In genomic region chr18:63254716-63255399, GRCh38 we compare ENCODE assay signal across 16 cellular contexts.
DNase-seq lines count a peak whose midpoint lies in the region; ATAC-seq, FAIRE-seq and TF ChIP-seq lines count a peak whose summit lies in the region.
"Had no signal": no experiment of that assay in that cellular context is flagged by ENCODE, and none has a peak within 500 bp of the region (broad histone marks: within the 10 kb centered on the region; RNA-seq: fewer than 3 reads in every experiment).

No MANE protein-coding gene starts in this region.

- peaks cover 0 to 6% (median 0%) of the 10 kb centered on the region in 3 experiments for H3K36me3 ChIP-seq in naive thymus-derived CD4-positive, alpha-beta T cell (ENCODE audit: control insufficient read depth in 2 of 3, insufficient read depth in 3 of 3, low read length in 3 of 3)
- H3K36me3 ChIP-seq in stomach (no peaks in the 10 kb centered on the region), prostate gland (no peaks in the 10 kb centered on the region)
- H3K36me3 ChIP-seq: sigmoid colon had no signal

- peaks cover 5% of the 10 kb centered on the region for H3K9me3 Mint-ChIP-seq in activated CD4-positive, alpha-beta T cell treated with anti-CD3 and anti-CD28 coated beads, Interleukin-2, amount 10 ng/mL, durations not matched to agents 24 days and 14 days
- peaks cover 0 to 7% (median 2%) of the 10 kb centered on the region in 11 donors for H3K9me3 Mint-ChIP-seq in naive thymus-derived CD4-positive, alpha-beta T cell
- H3K9me3 Mint-ChIP-seq: HFFc6 had no signal

- intact Hi-C loops in activated CD4-positive, alpha-beta T cell treated with anti-CD3 and anti-CD28 coated beads, Interleukin-2, amount 10 ng/mL, durations not matched to agents 24 days and 14 days (cut with micrococcal nuclease), result loop anchor here (5.0 kb wide), 3 partner anchors 37 to 47 kb away; no protein-coding TSS in a partner anchor
- intact Hi-C loops in naive thymus-derived CD4-positive, alpha-beta T cell (cut with micrococcal nuclease), result loop anchor here (1.0 to 5.0 kb wide), 4 partner anchors 9 to 62 kb away; partner anchors contain the start of gene BCL2 (in 2 of the 2)
- intact Hi-C loops in stomach (cut with DNase I; ENCODE audit: low total_unique reads), result no loop called here
- intact Hi-C loops in prostate gland (cut with DNase I), result no loop called here

- POLR2A ChIA-PET in naive thymus-derived CD4-positive, alpha-beta T cell (lab: Charles Lee), result interaction anchor here (0.6 to 1.4 kb wide), 9 partner anchors 11 to 106 kb away, joined by 3 to 5 read pairs (median 3); no protein-coding TSS in a partner anchor

- FAIRE-seq in GM19239 (lab: Jason Lieb, UNC), result peak; percentile 85
- FAIRE-seq: A204.1, G401.6 had no signal

- 71 to 94% (median 81%) methylated on average over 4 of the region's 4 CpGs for WGBS in stomach, 5 donors
- WGBS in prostate gland, result 83% methylated on average over 4 of the region's 4 CpGs

- H3K27ac ChIP-seq in HL-60 (replicated peaks), result peak overlapping the region; percentile 92
- H3K27ac ChIP-seq in naive thymus-derived CD4-positive, alpha-beta T cell (ENCODE audit: low read depth, low read length), result no peak overlapping the region
- H3K27ac ChIP-seq in stomach, result no peak overlapping the region
- no peak overlapping the region for H3K27ac ChIP-seq in prostate gland

- H3K4me1 Mint-ChIP-seq in activated CD4-positive, alpha-beta T cell treated with anti-CD3 and anti-CD28 coated beads, Interleukin-2, amount 10 ng/mL, durations not matched to agents 24 days and 14 days, result peaks cover 70% of the 10 kb centered on the region
- peaks cover 40 to 81% (median 76%) of the 10 kb centered on the region in 7 donors for H3K4me1 Mint-ChIP-seq in naive thymus-derived CD4-positive, alpha-beta T cell

- H3K4me3 ChIP-seq in HL-60 (replicated peaks; ENCODE audit: insufficient read depth, low read length), result no peak overlapping the region
- H3K4me3 ChIP-seq in naive thymus-derived CD4-positive, alpha-beta T cell (ENCODE audit: low read length), result no peak overlapping the region
- H3K4me3 ChIP-seq in stomach, result no peak overlapping the region
- H3K4me3 ChIP-seq in prostate gland, result no peak overlapping the region
- H3K4me3 ChIP-seq: sigmoid colon had no signal

- ATAC-seq in naive thymus-derived CD4-positive, alpha-beta T cell, result no peak

- H3K4me1 ChIP-seq in naive thymus-derived CD4-positive, alpha-beta T cell (ENCODE audit: control insufficient read depth in 2 of 2, insufficient read depth in 2 of 2, low read length in 2 of 2), result peaks cover 7 to 23% of the 10 kb centered on the region in 2 donors
- H3K4me1 ChIP-seq in stomach, result peaks cover 0 to 44% (median 14%) of the 10 kb centered on the region in 4 donors
- H3K4me1 ChIP-seq in prostate gland (replicated peaks), result peaks cover 11% of the 10 kb centered on the region

- H3K4me3 Mint-ChIP-seq in activated CD4-positive, alpha-beta T cell treated with anti-CD3 and anti-CD28 coated beads, Interleukin-2, amount 10 ng/mL, durations not matched to agents 24 days and 14 days, result peak overlapping the region; percentile 11
- peak overlapping the region in 3 of 10 donors; percentile 8 to 32 (median 30) for H3K4me3 Mint-ChIP-seq in naive thymus-derived CD4-positive, alpha-beta T cell
- H3K4me3 Mint-ChIP-seq: HFFc6 had no signal

- DNase-seq in activated CD4-positive, alpha-beta T cell treated with anti-CD3 and anti-CD28 coated beads, Interleukin-2, amount 10 ng/mL, durations not matched to agents 24 days and 14 days, result no peak
- DNase-seq in activated CD4-positive, alpha-beta T cell treated with anti-CD3 and anti-CD28 coated beads for 1 hour, result no peak
- no peak for DNase-seq in GM19239 (ENCODE audit: insufficient read length, low spot score)
- DNase-seq in HL-60 (ENCODE audit: low read depth in 1 of 2, low spot score in 1 of 2), result no peak
- DNase-seq in naive thymus-derived CD4-positive, alpha-beta T cell, result no peak
- DNase-seq in stomach, result no peak
- DNase-seq in prostate gland (ENCODE audit: low spot score), result no peak
- no peak for DNase-seq in activated CD4-positive, CD25-positive, alpha-beta regulatory T cell (lab: John Stamatoyannopoulos, UW)
- DNase-seq: HFFc6; NCI-H1092 treated with DMSO at 0.1 percent for 48 hours; NCI-H2227 treated with DMSO at 0.1 percent for 48 hours; sigmoid colon; stimulated activated CD4-positive, alpha-beta T cell treated with anti-CD3 and anti-CD28 coated beads, Interleukin-4, amount 100 ng/mL, for 1 hour had no signal

- no peaks in the 10 kb centered on the region for H3K27me3 ChIP-seq in HL-60 (ENCODE audit: insufficient read depth, poor library complexity, severe bottlenecking)
- no peaks in the 10 kb centered on the region for H3K27me3 ChIP-seq in naive thymus-derived CD4-positive, alpha-beta T cell (ENCODE audit: control insufficient read depth in 2 of 2, insufficient read depth in 2 of 2, low read length in 2 of 2)
- H3K27me3 ChIP-seq in stomach, result no peaks in the 10 kb centered on the region
- no peaks in the 10 kb centered on the region for H3K27me3 ChIP-seq in prostate gland (replicated peaks; ENCODE audit: insufficient read depth)
- H3K27me3 ChIP-seq: sigmoid colon had no signal

- H3K27me3 Mint-ChIP-seq in activated CD4-positive, alpha-beta T cell treated with anti-CD3 and anti-CD28 coated beads, Interleukin-2, amount 10 ng/mL, durations not matched to agents 24 days and 14 days, result no peaks in the 10 kb centered on the region
- no peaks in the 10 kb centered on the region for H3K27me3 Mint-ChIP-seq in naive thymus-derived CD4-positive, alpha-beta T cell
- H3K27me3 Mint-ChIP-seq: IgD-negative memory B cell had no signal

- CTCF ChIA-PET in naive thymus-derived CD4-positive, alpha-beta T cell (lab: Charles Lee), result interaction anchor here (0.7 to 1.2 kb wide), 3 partner anchors 11 to 63 kb away, joined by 3 read pairs; no protein-coding TSS in a partner anchor

- H3K27ac Mint-ChIP-seq in activated CD4-positive, alpha-beta T cell treated with anti-CD3 and anti-CD28 coated beads, Interleukin-2, amount 10 ng/mL, durations not matched to agents 24 days and 14 days, result peak overlapping the region; percentile 72
- peak overlapping the region in 6 of 9 donors; percentile 16 to 65 (median 33) for H3K27ac Mint-ChIP-seq in naive thymus-derived CD4-positive, alpha-beta T cell
- H3K27ac Mint-ChIP-seq: HFFc6, IgD-negative memory B cell had no signal

- H3K36me3 Mint-ChIP-seq in activated CD4-positive, alpha-beta T cell treated with anti-CD3 and anti-CD28 coated beads, Interleukin-2, amount 10 ng/mL, durations not matched to agents 24 days and 14 days (ENCODE audit: low read depth), result peaks cover 76% of the 10 kb centered on the region
- peaks cover 13 to 66% (median 56%) of the 10 kb centered on the region in 5 donors for H3K36me3 Mint-ChIP-seq in naive thymus-derived CD4-positive, alpha-beta T cell

- TF ChIP-seq EP300 in stomach (IDR thresholded peaks at IDR 0.05), result no peak

- TF ChIP-seq CTCF in HL-60 (IDR thresholded peaks at IDR 0.05; ENCODE audit: insufficient read depth, low read length) (no peak), stomach (IDR thresholded peaks at IDR 0.05) (no peak), prostate gland (IDR thresholded peaks at IDR 0.05) (no peak)

- no peak for TF ChIP-seq POLR2A in stomach (IDR thresholded peaks at IDR 0.05)
- no peak for TF ChIP-seq POLR2A in prostate gland (IDR thresholded peaks at IDR 0.05)

- H3K9me3 ChIP-seq in naive thymus-derived CD4-positive, alpha-beta T cell (ENCODE audit: control insufficient read depth in 2 of 3, low read length in 3 of 3), result no peaks in the 10 kb centered on the region
- H3K9me3 ChIP-seq in stomach (no peaks in the 10 kb centered on the region), prostate gland (no peaks in the 10 kb centered on the region)
- H3K9me3 ChIP-seq: sigmoid colon had no signal

Comparison
In these comparisons a context has a peak if more than half of its experiments do, and no peak if none do; other contexts are left out.
1. intact Hi-C loops: an anchor here in activated CD4-positive, alpha-beta T cell treated with anti-CD3 and anti-CD28 coated beads, Interleukin-2, amount 10 ng/mL, durations not matched to agents 24 days and 14 days (5.0 kb wide) and naive thymus-derived CD4-positive, alpha-beta T cell (1.0 to 5.0 kb wide); none called in stomach and prostate gland.